ENCODE assay signal across 8 cellular contexts in genomic region chr2:222424729-222425671, GRCh38. TPM values are rescaled to one million over a fixed set of nuclear protein-coding genes. Genes with fewer than 3 reads are reported as not detected.
A peak's percentile ranks its signal among the peaks of the same experiment; 100 is the strongest.
DNase-seq lines count a peak whose midpoint lies in the region; ATAC-seq, FAIRE-seq and TF ChIP-seq lines count a peak whose summit lies in the region.

No MANE protein-coding gene starts in this region.

- H3K4me1 ChIP-seq in CD8-positive, alpha-beta memory T cell (ENCODE audit: insufficient read depth, low read length), result peaks cover 9% of the 10 kb centered on the region
- H3K4me1 ChIP-seq in hepatocyte (ENCODE audit: insufficient read depth) (peaks cover 25% of the 10 kb centered on the region), small intestine (ENCODE audit: control insufficient read depth in 2 of 2, insufficient read depth in 1 of 2, low read depth in 1 of 2, low read length in 1 of 2) (no peaks in the 10 kb centered on the region)

- TF ChIP-seq CTCF in hepatocyte (IDR thresholded peaks at IDR 0.05; ENCODE audit: poor library complexity), result no peak

- peak overlapping the region; percentile 88 to 95 (median 90) for H3K4me3 Mint-ChIP-seq in CD8-positive, alpha-beta memory T cell
- peak overlapping the region; percentile 81 for H3K4me3 Mint-ChIP-seq in activated naive CD4-positive, alpha-beta T cell treated with anti-CD3 and anti-CD28 coated beads, Interleukin-2, amount 50 U/mL, for 24 hours

- FAIRE-seq in small intestine (lab: Jason Lieb, UNC), result no peak

- peak overlapping the region in 7 of 8 donors; percentile 69 to 90 (median 84) for H3K27ac Mint-ChIP-seq in CD8-positive, alpha-beta memory T cell
- peak overlapping the region; percentile 62 for H3K27ac Mint-ChIP-seq in activated naive CD4-positive, alpha-beta T cell treated with anti-CD3 and anti-CD28 coated beads, Interleukin-2, amount 50 U/mL, for 24 hours

- peak overlapping the region; percentile 99 for H3K4me2 ChIP-seq in hepatocyte

- peaks cover 14% of the 10 kb centered on the region for H3K27me3 ChIP-seq in CD8-positive, alpha-beta memory T cell (ENCODE audit: insufficient read depth, low read length, poor library complexity, severe bottlenecking)
- H3K27me3 ChIP-seq in hepatocyte, result peaks cover 44% of the 10 kb centered on the region
- peaks cover 0 to 10% of the 10 kb centered on the region in 2 donors for H3K27me3 ChIP-seq in small intestine (ENCODE audit: control insufficient read depth in 2 of 2, insufficient read depth in 2 of 2, low read length in 2 of 2)

- H3K9me3 ChIP-seq in CD8-positive, alpha-beta memory T cell (ENCODE audit: low read length), result no peaks in the 10 kb centered on the region
- H3K9me3 ChIP-seq in hepatocyte (ENCODE audit: low read depth) (no peaks in the 10 kb centered on the region), small intestine (ENCODE audit: control insufficient read depth, low read depth) (no peaks in the 10 kb centered on the region)

- H3K36me3 Mint-ChIP-seq in CD8-positive, alpha-beta memory T cell, result peaks cover 0 to 6% (median 0%) of the 10 kb centered on the region in 3 donors
- H3K36me3 Mint-ChIP-seq in activated naive CD4-positive, alpha-beta T cell treated with anti-CD3 and anti-CD28 coated beads, Interleukin-2, amount 50 U/mL, for 24 hours, result no peaks in the 10 kb centered on the region

- peak overlapping the region; percentile 47 for H3K4me3 ChIP-seq in CD8-positive, alpha-beta memory T cell (ENCODE audit: low read length)
- H3K4me3 ChIP-seq in hepatocyte (peak overlapping the region; percentile 41), small intestine (ENCODE audit: low read depth in 1 of 2, low read length in 2 of 2) (peak overlapping the region; percentile 77 to 84)

- H3K79me2 ChIP-seq in hepatocyte, result no peaks in the 10 kb centered on the region

- CTCF ChIA-PET in CD8-positive, alpha-beta memory T cell (lab: Charles Lee), result interaction anchor here (1.6 kb wide), 1 partner anchor 16 kb away, joined by 3 read pairs; no protein-coding TSS in a partner anchor

- no peaks in the 10 kb centered on the region for H3K9me2 ChIP-seq in hepatocyte (replicated peaks; ENCODE audit: insufficient read depth)

- H3K27ac ChIP-seq in CD8-positive, alpha-beta memory T cell (ENCODE audit: low read depth, low read length), result peak overlapping the region; percentile 30
- H3K27ac ChIP-seq in hepatocyte (no peak overlapping the region), small intestine (ENCODE audit: low read depth in 1 of 2, low read length in 1 of 2) (peak overlapping the region; percentile 81 to 88)

- peaks cover 0 to 7% (median 0%) of the 10 kb centered on the region in 5 donors for H3K9me3 Mint-ChIP-seq in CD8-positive, alpha-beta memory T cell
- H3K9me3 Mint-ChIP-seq in activated naive CD4-positive, alpha-beta T cell treated with anti-CD3 and anti-CD28 coated beads, Interleukin-2, amount 50 U/mL, for 24 hours, result peaks cover 5% of the 10 kb centered on the region

- WGBS in hepatocyte (ENCODE audit: low lambda C conversion rate, missing lambda C conversion rate), result 5% methylated on average over 67 of the region's 74 CpGs
- 2 to 4% (median 2%) methylated on average over 59 to 74 of the region's 74 CpGs for WGBS in small intestine, 3 donors

- POLR2A ChIA-PET in CD8-positive, alpha-beta memory T cell (lab: Charles Lee), result no interaction called here

- DNase-seq in CD8-positive, alpha-beta memory T cell, result peak in 3 of 5 donors; percentile 4 to 57 (median 33)
- peak; percentile 44 for DNase-seq in NCI-H1105 treated with DMSO at 0.1 percent for 48 hours (lab: John Stamatoyannopoulos, UW)
- peak; percentile 32 for DNase-seq in hepatocyte (ENCODE audit: low spot score)
- peak; percentile 43 for DNase-seq in small intestine

- H3K27me3 Mint-ChIP-seq in CD8-positive, alpha-beta memory T cell, result peaks cover 34 to 48% of the 10 kb centered on the region in 2 donors
- peaks cover 41% of the 10 kb centered on the region for H3K27me3 Mint-ChIP-seq in activated naive CD4-positive, alpha-beta T cell treated with anti-CD3 and anti-CD28 coated beads, Interleukin-2, amount 50 U/mL, for 24 hours

- H3K4me1 Mint-ChIP-seq in CD8-positive, alpha-beta memory T cell, result peaks cover 31 to 59% (median 57%) of the 10 kb centered on the region in 3 donors
- peaks cover 22% of the 10 kb centered on the region for H3K4me1 Mint-ChIP-seq in activated naive CD4-positive, alpha-beta T cell treated with anti-CD3 and anti-CD28 coated beads, Interleukin-2, amount 50 U/mL, for 24 hours

- H4K20me1 ChIP-seq in hepatocyte (ENCODE audit: insufficient read depth, poor library complexity, severe bottlenecking), result no peaks in the 10 kb centered on the region

- ATAC-seq in GM21360 (IDR thresholded peaks at IDR 0.05; ENCODE audit: unreplicated experiment), result peak; percentile 20
- ATAC-seq in HG02840 (IDR thresholded peaks at IDR 0.05; ENCODE audit: low FRiP score, unreplicated experiment), result no peak
- no peak for ATAC-seq in HG03460 (IDR thresholded peaks at IDR 0.05; ENCODE audit: unreplicated experiment)

- H3K36me3 ChIP-seq in CD8-positive, alpha-beta memory T cell (ENCODE audit: insufficient read depth, low read length), result no peaks in the 10 kb centered on the region
- H3K36me3 ChIP-seq in hepatocyte (replicated peaks; ENCODE audit: insufficient read depth, low read depth) (no peaks in the 10 kb centered on the region), small intestine (ENCODE audit: control insufficient read depth in 2 of 2, insufficient read depth in 2 of 2, low read length in 2 of 2) (no peaks in the 10 kb centered on the region)

- peak overlapping the region; percentile 61 for H2AFZ ChIP-seq in hepatocyte

RNA-seq across cellular contexts. Expression of gene SGPP2, which starts 0.7 kb away (rescaled TPM):
- total RNA-seq in CD8-positive, alpha-beta memory T cell, result 1 to 10 TPM; 6.5 to 7.6 TPM
- 2.2 TPM for polyA plus RNA-seq in CD8-positive, alpha-beta memory T cell
- 1.8 and 2.4 TPM in 2 replicates for total RNA-seq in hepatocyte
- 0.71 and 1.4 TPM in 2 replicates for polyA plus RNA-seq in hepatocyte
- polyA plus RNA-seq in small intestine, result 10 to 100 TPM in 1 of 3 donors, 1 to 10 TPM in 2; 4.0 to 19.1 (median 4.6) TPM
